Comparison of ENCODE assay signal across 1 cellular context in the genomic region with DNA sequence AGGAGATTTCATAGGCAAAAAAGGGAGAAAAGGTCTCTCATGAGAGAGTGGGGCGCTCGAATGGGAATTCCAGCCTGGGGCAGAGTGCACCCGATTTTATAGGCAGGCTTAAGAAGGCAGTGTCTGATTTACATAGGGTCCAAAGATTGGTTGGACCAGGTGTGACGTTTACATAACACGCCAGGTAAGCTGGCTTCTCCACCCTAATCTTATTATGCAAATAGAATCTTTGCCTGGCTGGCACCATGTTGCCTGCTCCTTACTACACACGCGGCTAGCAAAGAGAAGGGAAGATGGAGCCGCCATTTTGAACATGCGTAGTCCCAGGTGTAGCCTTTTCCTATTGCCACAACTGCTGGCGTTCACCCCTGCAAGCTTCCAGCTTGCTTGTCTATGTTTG.
TF ChIP-seq lines count a peak whose summit lies in the region.

No MANE protein-coding gene starts in this region.

TF ChIP-seq in IMR-90, 13 proteins besides CTCF, POLR2A, EP300 and RAD21:
- TF ChIP-seq CHD1 (IDR thresholded peaks at IDR 0.05; ENCODE audit: low read depth, low read length), result no peak
- TF ChIP-seq MAFK (IDR thresholded peaks at IDR 0.05; ENCODE audit: low read depth, low read length), result no peak
- TF ChIP-seq RFX5 (IDR thresholded peaks at IDR 0.05; ENCODE audit: low read depth, low read length), result no peak
- TF ChIP-seq RCOR1 (IDR thresholded peaks at IDR 0.05; ENCODE audit: insufficient replicate concordance, low read length), result no peak
- no peak for TF ChIP-seq MAZ (IDR thresholded peaks at IDR 0.05; ENCODE audit: borderline replicate concordance, low read depth, low read length)
- TF ChIP-seq SMC3 (IDR thresholded peaks at IDR 0.05; ENCODE audit: low read depth, low read length), result no peak
- TF ChIP-seq USF2 (IDR thresholded peaks at IDR 0.05; ENCODE audit: low read depth, low read length), result no peak
- TF ChIP-seq, protein P1, sequence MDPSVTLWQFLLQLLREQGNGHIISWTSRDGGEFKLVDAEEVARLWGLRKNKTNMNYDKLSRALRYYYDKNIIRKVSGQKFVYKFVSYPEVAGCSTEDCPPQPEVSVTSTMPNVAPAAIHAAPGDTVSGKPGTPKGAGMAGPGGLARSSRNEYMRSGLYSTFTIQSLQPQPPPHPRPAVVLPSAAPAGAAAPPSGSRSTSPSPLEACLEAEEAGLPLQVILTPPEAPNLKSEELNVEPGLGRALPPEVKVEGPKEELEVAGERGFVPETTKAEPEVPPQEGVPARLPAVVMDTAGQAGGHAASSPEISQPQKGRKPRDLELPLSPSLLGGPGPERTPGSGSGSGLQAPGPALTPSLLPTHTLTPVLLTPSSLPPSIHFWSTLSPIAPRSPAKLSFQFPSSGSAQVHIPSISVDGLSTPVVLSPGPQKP (IDR thresholded peaks at IDR 0.05; ENCODE audit: borderline replicate concordance, low read depth, low read length), result no peak
- no peak for TF ChIP-seq BHLHE40 (IDR thresholded peaks at IDR 0.05; ENCODE audit: low read depth, low read length)
- no peak for TF ChIP-seq NFE2L2 (IDR thresholded peaks at IDR 0.05; ENCODE audit: low read depth, low read length)
- TF ChIP-seq MXI1 (IDR thresholded peaks at IDR 0.05; ENCODE audit: borderline replicate concordance, low read depth, low read length), result no peak
- TF ChIP-seq CEBPB (IDR thresholded peaks at IDR 0.05; ENCODE audit: low read depth, low read length), result no peak
- no peak for TF ChIP-seq FOS (IDR thresholded peaks at IDR 0.05; ENCODE audit: low read depth, low read length)
TF ChIP-seq in IMR-90: peak in this region for 0.
